In genomic region chr17:82619211-82619610, GRCh38 we compare ENCODE assay signal across 15 cellular contexts. TPM values are rescaled to one million over a fixed set of nuclear protein-coding genes. Genes with fewer than 3 reads are reported as not detected.
DNase-seq lines count a peak whose midpoint lies in the region; ATAC-seq and TF ChIP-seq lines count a peak whose summit lies in the region.
"Had no signal": no experiment of that assay in that cellular context is flagged by ENCODE, and none has a peak within 500 bp of the region (broad histone marks: within the 10 kb centered on the region; RNA-seq: fewer than 3 reads in every experiment).

No MANE protein-coding gene starts in this region.

- peak overlapping the region; percentile 33 for H3K27ac Mint-ChIP-seq in activated naive CD4-positive, alpha-beta T cell treated with anti-CD3 and anti-CD28 coated beads, Interleukin-2, amount 10 ng/mL, durations not matched to agents 7 days and 5 days
- peak overlapping the region; percentile 65 for H3K27ac Mint-ChIP-seq in activated T-helper 17 cell treated with anti-CD3 and anti-CD28 coated beads, Interleukin-2, amount 50 U/mL, for 72 hours
- H3K27ac Mint-ChIP-seq in nephron progenitor cell = peak overlapping the region; percentile 71
- H3K27ac Mint-ChIP-seq: CD4-positive, alpha-beta T cell had no signal

- H3K36me3 Mint-ChIP-seq in activated naive CD4-positive, alpha-beta T cell treated with anti-CD3 and anti-CD28 coated beads, Interleukin-2, amount 10 ng/mL, durations not matched to agents 7 days and 5 days = peaks cover 55% of the 10 kb centered on the region
- peaks cover 100% of the 10 kb centered on the region for H3K36me3 Mint-ChIP-seq in activated T-helper 17 cell treated with anti-CD3 and anti-CD28 coated beads, Interleukin-2, amount 50 U/mL, for 72 hours (ENCODE audit: low read depth)
- peaks cover 70% of the 10 kb centered on the region for H3K36me3 Mint-ChIP-seq in nephron progenitor cell (ENCODE audit: low read depth)

- no peak for DNase-seq in activated naive CD4-positive, alpha-beta T cell treated with anti-CD3 and anti-CD28 coated beads, Interleukin-2, amount 10 ng/mL, durations not matched to agents 7 days and 5 days
- DNase-seq in activated naive CD4-positive, alpha-beta T cell treated with anti-CD3 and anti-CD28 coated beads, Interleukin-2, amount 50 U/mL, for 16 hours = no peak
- DNase-seq in nephron progenitor cell (no peak), C1 segment of cervical spinal cord (lab: John Stamatoyannopoulos, UW) (no peak), NCI-H2081 treated with DMSO at 0.1 percent for 48 hours (lab: John Stamatoyannopoulos, UW) (no peak), SW 1271 (lab: John Stamatoyannopoulos, UW) (no peak)
- DNase-seq: 8988T; AML-193; CD4-positive, alpha-beta T cell; DMS153; DMS79 treated with DMSO at 0.1 percent for 48 hours; EL; GM23248 had no signal

- H3K9me3 Mint-ChIP-seq in activated naive CD4-positive, alpha-beta T cell treated with anti-CD3 and anti-CD28 coated beads, Interleukin-2, amount 10 ng/mL, durations not matched to agents 7 days and 5 days = no peaks in the 10 kb centered on the region
- no peaks in the 10 kb centered on the region for H3K9me3 Mint-ChIP-seq in activated T-helper 17 cell treated with anti-CD3 and anti-CD28 coated beads, Interleukin-2, amount 50 U/mL, for 72 hours
- H3K9me3 Mint-ChIP-seq in nephron progenitor cell = no peaks in the 10 kb centered on the region
- H3K9me3 Mint-ChIP-seq: CD4-positive, alpha-beta T cell had no signal

- TF ChIP-seq CTCF in nephron progenitor cell (IDR thresholded peaks at IDR 0.05) = no peak

- H3K27me3 Mint-ChIP-seq in activated naive CD4-positive, alpha-beta T cell treated with anti-CD3 and anti-CD28 coated beads, Interleukin-2, amount 10 ng/mL, durations not matched to agents 7 days and 5 days = no peaks in the 10 kb centered on the region
- H3K27me3 Mint-ChIP-seq in activated T-helper 17 cell treated with anti-CD3 and anti-CD28 coated beads, Interleukin-2, amount 50 U/mL, for 72 hours = no peaks in the 10 kb centered on the region
- peaks cover 3% of the 10 kb centered on the region for H3K27me3 Mint-ChIP-seq in nephron progenitor cell (ENCODE audit: low read depth, poor library complexity)
- H3K27me3 Mint-ChIP-seq: CD4-positive, alpha-beta T cell had no signal

- no peaks in the 10 kb centered on the region for H3K4me1 Mint-ChIP-seq in activated naive CD4-positive, alpha-beta T cell treated with anti-CD3 and anti-CD28 coated beads, Interleukin-2, amount 10 ng/mL, durations not matched to agents 7 days and 5 days
- no peaks in the 10 kb centered on the region for H3K4me1 Mint-ChIP-seq in activated T-helper 17 cell treated with anti-CD3 and anti-CD28 coated beads, Interleukin-2, amount 50 U/mL, for 72 hours
- peaks cover 10% of the 10 kb centered on the region for H3K4me1 Mint-ChIP-seq in nephron progenitor cell

- no peak for ATAC-seq in activated T-helper 17 cell treated with anti-CD3 and anti-CD28 coated beads, Interleukin-2, amount 50 U/mL, for 72 hours (replicated peaks)
- ATAC-seq: HCT116 had no signal

- CTCF ChIA-PET in activated naive CD4-positive, alpha-beta T cell treated with anti-CD3 and anti-CD28 coated beads, Interleukin-2, amount 10 ng/mL, durations not matched to agents 7 days and 5 days (lab: Charles Lee) = no interaction called here

- H3K4me3 Mint-ChIP-seq in activated naive CD4-positive, alpha-beta T cell treated with anti-CD3 and anti-CD28 coated beads, Interleukin-2, amount 10 ng/mL, durations not matched to agents 7 days and 5 days = no peak overlapping the region
- no peak overlapping the region for H3K4me3 Mint-ChIP-seq in activated T-helper 17 cell treated with anti-CD3 and anti-CD28 coated beads, Interleukin-2, amount 50 U/mL, for 72 hours
- H3K4me3 Mint-ChIP-seq in nephron progenitor cell = no peak overlapping the region
- H3K4me3 Mint-ChIP-seq: CD4-positive, alpha-beta T cell had no signal

RNA-seq across cellular contexts. Expression of gene WDR45B, which starts 29.0 kb away (rescaled TPM):
- 100 to 1,000 TPM in 1 of 2 donors, 10 to 100 TPM in 1; 66.0 to 204 TPM for total RNA-seq in activated T-helper 17 cell treated with anti-CD3 and anti-CD28 coated beads, Interleukin-2, amount 50 U/mL, for 72 hours
